Comparison of ENCODE assay signal across 9 cellular contexts in the genomic region with DNA sequence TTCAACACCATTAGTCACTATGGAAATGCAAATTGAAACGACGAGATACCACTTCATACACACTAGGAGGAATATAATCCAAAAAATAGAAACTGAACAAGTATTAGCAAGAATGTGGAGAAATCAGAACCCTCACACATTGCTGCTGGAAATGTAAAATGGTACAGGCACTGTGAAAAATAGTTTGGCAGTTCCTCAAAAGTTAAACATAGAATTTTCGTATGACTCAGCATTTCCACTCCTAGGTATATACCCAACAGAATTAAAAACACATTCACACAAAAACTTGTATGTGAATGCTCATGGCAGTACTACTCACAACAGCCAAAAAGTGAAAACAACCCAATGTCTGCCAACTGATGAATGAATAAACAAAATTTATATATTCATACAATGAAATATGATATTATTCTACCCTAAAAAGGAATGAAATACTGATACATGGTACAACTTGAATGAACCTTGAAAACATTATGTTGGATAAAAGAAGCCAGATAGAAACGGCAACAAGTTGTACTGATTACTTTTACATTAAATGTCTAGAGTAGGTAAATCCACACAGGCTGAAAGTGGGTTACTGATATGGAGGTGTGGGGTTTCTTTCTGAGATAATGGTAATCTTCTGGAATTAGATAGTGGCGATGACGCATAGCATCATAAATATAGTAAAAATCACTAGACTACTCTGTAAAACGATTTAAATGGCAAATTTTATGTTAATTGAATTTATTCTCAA.
DNase-seq lines count a peak whose midpoint lies in the region; ATAC-seq and TF ChIP-seq lines count a peak whose summit lies in the region.
"Had no signal": no experiment of that assay in that cellular context is flagged by ENCODE, and none has a peak within 500 bp of the region (broad histone marks: within the 10 kb centered on the region; RNA-seq: fewer than 3 reads in every experiment).

No MANE protein-coding gene starts in this region.

- H3K4me3 ChIP-seq in astrocyte of the spinal cord (ENCODE audit: low read depth, low read length): no peak overlapping the region

- in situ Hi-C loops in astrocyte of the spinal cord (cut with HindIII; ENCODE audit: low sequenced_read_pairs) (no loop called here), ACHN (cut with HindIII; ENCODE audit: low pct_ligation_motif_present, low pct_unique_long_range_greater_than_20kb, low sequenced_read_pairs) (no loop called here)

- no peak for TF ChIP-seq CTCF in astrocyte of the spinal cord (IDR thresholded peaks at IDR 0.05; ENCODE audit: low read depth, low read length)

- intact Hi-C loops in head of caudate nucleus (cut with DNase I): no loop called here

- ATAC-seq in GM21529 (IDR thresholded peaks at IDR 0.05; ENCODE audit: unreplicated experiment) (peak; percentile 68), HG03469 (IDR thresholded peaks at IDR 0.05; ENCODE audit: unreplicated experiment) (peak; percentile 42)

- DNase-seq in GF-D8 (lab: John Stamatoyannopoulos, UW) (peak; percentile 17), astrocyte of the spinal cord (ENCODE audit: low read depth, low spot score) (peak; percentile 65), EL (no peak), head of caudate nucleus (no peak), ACHN (no peak)
- DNase-seq in stimulated activated CD4-positive, alpha-beta T cell treated with anti-CD3 and anti-CD28 coated beads, Interleukin-15, amount 100 ng/mL, for 24 hours: no peak
- DNase-seq: activated naive CD4-positive, alpha-beta T cell treated with anti-CD3 and anti-CD28 coated beads, Interleukin-2, amount 50 U/mL, for 16 hours had no signal

Comparison
In these comparisons a context has a peak if more than half of its experiments do, and no peak if none do; other contexts are left out.
1. DNase-seq: peak in GF-D8 (single experiment) and astrocyte of the spinal cord (single experiment); none in EL (single experiment), head of caudate nucleus (0 of 42), stimulated activated CD4-positive, alpha-beta T cell treated with anti-CD3 and anti-CD28 coated beads, Interleukin-15, amount 100 ng/mL, for 24 hours (single experiment) and ACHN (single experiment).